Comparison of ENCODE assay signal across 8 cellular contexts in the genomic region with DNA sequence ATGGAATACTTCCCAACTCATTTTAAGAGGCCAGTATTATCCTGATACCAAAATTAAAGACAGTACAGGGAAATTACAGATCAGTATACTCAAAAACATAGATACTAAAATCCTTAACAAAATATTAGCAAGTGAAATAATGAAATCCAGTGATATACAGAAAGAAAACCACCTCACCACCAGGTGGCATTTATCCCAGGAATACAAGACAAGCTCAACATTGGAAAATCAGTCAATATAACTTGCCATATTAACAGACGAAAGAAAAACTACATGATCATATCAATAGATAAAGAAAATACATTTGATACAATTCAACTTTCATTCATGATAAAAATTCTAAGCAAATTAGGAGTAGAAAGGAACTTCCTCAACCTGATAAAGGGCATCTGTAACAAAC. TPM values are rescaled to one million over a fixed set of nuclear protein-coding genes. Genes with fewer than 3 reads are reported as not detected.
DNase-seq lines count a peak whose midpoint lies in the region; ATAC-seq, FAIRE-seq and TF ChIP-seq lines count a peak whose summit lies in the region.

No MANE protein-coding gene starts in this region.

- intact Hi-C loops in kidney (cut with DNase I): no loop called here

- H3K4me1 ChIP-seq in BE2C (no peaks in the 10 kb centered on the region), kidney (ENCODE audit: control insufficient read depth in 1 of 2, insufficient read depth in 1 of 2, low read depth in 1 of 2, low read length in 2 of 2) (peaks cover 0 to 2% of the 10 kb centered on the region in 2 donors)

- H3K4me3 ChIP-seq in BE2C (ENCODE audit: low read depth, low read length): no peak overlapping the region
- no peak overlapping the region for H3K4me3 ChIP-seq in kidney (ENCODE audit: low read length in 2 of 2)

- H3K9ac ChIP-seq in kidney (ENCODE audit: low read length in 2 of 2): no peak overlapping the region

- no peaks in the 10 kb centered on the region for H3K9me3 ChIP-seq in BE2C
- H3K9me3 ChIP-seq in kidney (ENCODE audit: control insufficient read depth in 1 of 2, low read length in 2 of 2): no peaks in the 10 kb centered on the region

- no peaks in the 10 kb centered on the region for H3K27me3 ChIP-seq in BE2C

- FAIRE-seq in GM18507 (lab: Jason Lieb, UNC) (peak; percentile 12), kidney (lab: Jason Lieb, UNC) (peak; percentile 53)

- DNase-seq in BE2C (no peak), GM18507 (ENCODE audit: extremely low spot score, insufficient read length, low read depth) (no peak), SHP77 treated with DMSO at 0.1 percent for 48 hours (lab: John Stamatoyannopoulos, UW) (peak; percentile 39), kidney (no peak), mesenteric fat pad (ENCODE audit: low spot score) (no peak), amygdala (lab: John Stamatoyannopoulos, UW) (no peak)
- no peak for DNase-seq in activated CD8-positive, alpha-beta memory T cell treated with anti-CD3 and anti-CD28 coated beads, Interleukin-2, amount 50 U/mL, for 4 hours

- H3K27ac ChIP-seq in kidney (ENCODE audit: low read depth in 2 of 2, low read length in 2 of 2): no peak overlapping the region

- H3K36me3 ChIP-seq in BE2C (no peaks in the 10 kb centered on the region), kidney (ENCODE audit: control insufficient read depth in 1 of 2, insufficient read depth in 2 of 2, low read length in 2 of 2) (no peaks in the 10 kb centered on the region)

- peak; percentile 61 for TF ChIP-seq CTCF in BE2C (IDR thresholded peaks at IDR 0.05; ENCODE audit: low read depth, low read length)
- TF ChIP-seq CTCF in kidney (IDR thresholded peaks at IDR 0.05; ENCODE audit: borderline replicate concordance, extremely low read depth, insufficient read depth): peak; percentile 24

- ATAC-seq in GM19467 (IDR thresholded peaks at IDR 0.05; ENCODE audit: unreplicated experiment): no peak

RNA-seq across cellular contexts. Expression of a gene that starts 6.7 kb away (rescaled TPM):
- polyA plus RNA-seq in BE2C (2012; ENCODE audit: insufficient read depth, insufficient read length, low read depth): 1.9 TPM
- total RNA-seq in kidney (8.7 TPM), mesenteric fat pad (15.4 TPM)
- 1.7 TPM for polyA plus RNA-seq in kidney (ENCODE audit: insufficient read depth, low read depth, low replicate concordance)

RNA-seq across cellular contexts. Expression of a gene that starts 35.0 kb away (rescaled TPM):
- 180 TPM for polyA plus RNA-seq in BE2C (2012; ENCODE audit: insufficient read depth, insufficient read length, low read depth)
- total RNA-seq in kidney: 69.4 TPM
- 43.9 TPM for polyA plus RNA-seq in kidney (ENCODE audit: insufficient read depth, low read depth, low replicate concordance)
- 54.3 TPM for total RNA-seq in mesenteric fat pad

RNA-seq across cellular contexts. Expression of a gene that starts 49.5 kb away (rescaled TPM):
- not detected for polyA plus RNA-seq in BE2C (2012; ENCODE audit: insufficient read depth, insufficient read length, low read depth)
- total RNA-seq in kidney (5.1 TPM), mesenteric fat pad (5.0 TPM)
- 0.67 TPM for polyA plus RNA-seq in kidney (ENCODE audit: insufficient read depth, low read depth, low replicate concordance)

RNA-seq across cellular contexts. Expression of a gene that starts 56.6 kb away (rescaled TPM):
- polyA plus RNA-seq in BE2C (2012; ENCODE audit: insufficient read depth, insufficient read length, low read depth): 139 TPM
- total RNA-seq in kidney: 43.3 TPM
- 63.2 TPM for polyA plus RNA-seq in kidney (ENCODE audit: insufficient read depth, low read depth, low replicate concordance)
- total RNA-seq in mesenteric fat pad: 74.6 TPM
